In the genomic region with DNA sequence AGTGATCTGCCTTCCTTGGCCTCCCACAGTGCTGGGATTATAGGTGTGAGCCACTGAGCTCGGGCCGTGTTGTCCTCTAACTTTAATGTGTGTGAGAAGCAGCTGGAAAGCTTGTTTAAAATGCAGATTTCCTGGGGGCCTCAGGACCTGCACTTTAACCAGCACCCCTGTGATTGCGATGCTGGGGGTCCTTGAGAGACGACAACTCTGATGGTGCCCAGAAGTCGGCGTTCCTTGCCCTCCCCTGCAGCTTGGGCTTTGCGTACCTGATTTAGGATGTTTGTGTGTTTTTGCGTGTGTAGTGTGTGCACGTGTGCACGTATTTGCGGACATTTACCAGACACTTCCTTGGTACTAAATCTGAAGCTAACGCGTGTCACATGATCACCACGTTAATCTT, we compare ENCODE assay signal across 16 cellular contexts.
"Had no signal": no experiment of that assay in that cellular context is flagged by ENCODE, and none has a peak within 500 bp of the region (broad histone marks: within the 10 kb centered on the region; RNA-seq: fewer than 3 reads in every experiment).

No MANE protein-coding gene starts in this region.

- H3K4me1 Mint-ChIP-seq: brain had no signal

- H3K4me3 ChIP-seq: sigmoid colon, tibial artery had no signal

- H3K9me3 ChIP-seq: sigmoid colon, tibial artery had no signal

- H3K4me3 Mint-ChIP-seq: brain had no signal

- DNase-seq: activated CD4-positive, alpha-beta T cell treated with anti-CD3 and anti-CD28 coated beads, Interleukin-2, amount 50 U/mL, for 4 hours; activated CD4-positive, CD25-positive, alpha-beta regulatory T cell treated with anti-CD3 and anti-CD28 coated beads, Interleukin-2, amount 50 U/mL, for 72 hours; activated gamma-delta T cell; activated T-cell treated with anti-CD3 and anti-CD28 coated beads, Interleukin-2, amount 50 U/mL, for 48 hours; amygdala; cerebellar nuclear complex; dermis blood vessel endothelial cell; erythroblast; hippocampal formation; midbrain; sigmoid colon; stimulated activated naive CD8-positive, alpha-beta T cell treated with anti-CD3 and anti-CD28 coated beads, Interleukin-15, Interleukin-2, amounts not matched to agents 100 U/mL and 50 U/mL, for 24 hours; T-helper 2 cell; tibial artery had no signal

- H3K9me3 Mint-ChIP-seq: brain had no signal

- H3K27ac ChIP-seq: sigmoid colon, tibial artery had no signal

- H3K27me3 ChIP-seq: sigmoid colon, tibial artery had no signal

- H3K27me3 Mint-ChIP-seq: activated naive CD8-positive, alpha-beta T cell; brain had no signal

- ATAC-seq: stimulated activated naive CD8-positive, alpha-beta T cell treated with anti-CD3 and anti-CD28 coated beads, Interleukin-15, Interleukin-2, amounts not matched to agents 100 U/mL and 50 U/mL, for 24 hours had no signal
